8 cellular contexts compared by ENCODE assay signal in the genomic region with DNA sequence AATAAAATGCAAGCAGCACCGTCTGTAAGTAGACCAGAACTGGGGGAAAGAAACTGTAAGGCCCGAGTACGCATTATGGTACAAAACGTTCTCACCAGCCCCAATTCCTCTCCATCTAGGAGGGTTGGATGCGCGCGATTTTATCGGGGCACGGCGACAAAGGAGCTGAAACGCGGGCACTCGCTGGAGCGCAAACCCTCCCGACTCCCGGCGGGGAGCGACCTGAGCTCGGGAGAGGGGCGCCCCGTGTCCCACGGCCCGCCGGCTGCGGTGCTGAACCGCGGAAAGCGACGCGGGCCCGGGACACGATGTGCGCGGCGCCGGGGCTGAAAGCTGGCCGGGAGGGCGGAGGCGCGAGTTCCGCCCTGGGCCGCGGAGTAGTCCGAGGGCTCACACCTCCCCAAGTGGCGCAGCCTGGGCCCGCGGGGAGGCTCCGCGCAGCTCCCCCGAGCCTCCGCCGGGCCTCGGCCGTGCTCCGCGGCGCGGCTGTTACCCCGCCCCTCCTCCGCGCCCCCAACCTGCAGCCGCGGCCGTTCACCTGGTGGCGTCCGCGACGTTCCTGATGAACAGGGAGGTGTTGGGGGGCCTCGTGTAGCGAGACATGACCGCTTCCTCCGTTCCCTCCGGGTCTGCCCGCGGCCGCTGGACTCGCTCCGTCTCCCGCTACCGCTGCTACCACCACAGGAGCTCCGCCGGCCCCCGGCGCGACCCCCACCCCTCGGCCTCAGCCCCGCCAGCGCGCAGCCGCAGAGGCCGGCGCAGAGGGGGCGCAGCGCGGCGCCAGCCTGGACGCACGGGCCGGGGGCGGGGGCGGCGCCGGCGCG. TPM values are rescaled to one million over a fixed set of nuclear protein-coding genes. Genes with fewer than 3 reads are reported as not detected.
DNase-seq lines count a peak whose midpoint lies in the region; ATAC-seq and TF ChIP-seq lines count a peak whose summit lies in the region.

A gene (minus strand): TSS at position 787 of the 824 bp plus-strand sequence. CDS start 184 bp downstream, at position 603.

- ATAC-seq in GM21619 (IDR thresholded peaks at IDR 0.05; ENCODE audit: unreplicated experiment) = peak; percentile 73

- peak within 1 kb of the TSS; percentile 23 for H4K8ac ChIP-seq in mesenchymal stem cell (ENCODE audit: low read length)

- WGBS in mesenchymal stem cell = under 1% methylated on average over 72 of the region's 105 CpGs

- H2AK5ac ChIP-seq in mesenchymal stem cell (ENCODE audit: low read length, severe bottlenecking) = no peak within 1 kb of the TSS

- H3K27me3 ChIP-seq in DOHH2 (ENCODE audit: control insufficient read depth, low read length) = peaks cover 16% of the 10 kb centered on the region
- no peaks in the 10 kb centered on the region for H3K27me3 ChIP-seq in MG63
- peaks cover 0 to 15% of the 10 kb centered on the region in 2 experiments for H3K27me3 ChIP-seq in mesenchymal stem cell (ENCODE audit: control insufficient read depth in 1 of 2, insufficient read depth in 1 of 2, low read length in 2 of 2)

- peaks cover 9% of the 10 kb centered on the region for H3K79me1 ChIP-seq in mesenchymal stem cell (replicated peaks; ENCODE audit: low read length, poor library complexity, severe bottlenecking)

- H3K4me2 ChIP-seq in DOHH2 (ENCODE audit: low read length) (peak within 1 kb of the TSS; percentile 73), mesenchymal stem cell (ENCODE audit: low read length, poor library complexity, severe bottlenecking) (peak within 1 kb of the TSS; percentile 96)

- peak within 1 kb of the TSS in 1 of 2 experiments; percentile 87 for H3K18ac ChIP-seq in mesenchymal stem cell (ENCODE audit: low read depth in 1 of 2, low read length in 2 of 2)

- peak within 1 kb of the TSS in 1 of 2 experiments; percentile 42 for H2BK12ac ChIP-seq in mesenchymal stem cell (ENCODE audit: low read length in 2 of 2)

- H3K4me3 ChIP-seq in DOHH2 (ENCODE audit: low read length) = peak within 1 kb of the TSS; percentile 70
- peak within 1 kb of the TSS; percentile 57 for H3K4me3 ChIP-seq in MG63
- H3K4me3 ChIP-seq in mesenchymal stem cell (ENCODE audit: insufficient read depth in 1 of 2, low read depth in 1 of 2, low read length in 2 of 2) = peak within 1 kb of the TSS; percentile 78

- H3K27ac ChIP-seq in DOHH2 (ENCODE audit: low read depth, low read length) (no peak within 1 kb of the TSS), mesenchymal stem cell (ENCODE audit: low read length, poor library complexity, severe bottlenecking) (no peak within 1 kb of the TSS)

- H3K4me1 ChIP-seq in DOHH2 (ENCODE audit: control insufficient read depth, low read length) = peaks cover 6% of the 10 kb centered on the region; the same call in 1 of the 2 replicates
- H3K4me1 ChIP-seq in mesenchymal stem cell (ENCODE audit: control insufficient read depth, insufficient read depth, low read depth, low read length) = peaks cover 12% of the 10 kb centered on the region

- peak within 1 kb of the TSS in 1 of 2 experiments; percentile 94 for H3K23ac ChIP-seq in mesenchymal stem cell (ENCODE audit: low read length in 2 of 2)

- TF ChIP-seq CTCF in DOHH2 (IDR thresholded peaks at IDR 0.05; ENCODE audit: low read depth, low read length, poor library complexity, severe bottlenecking) = no peak

- H3K9me2 ChIP-seq in DOHH2 (replicated peaks; ENCODE audit: control insufficient read depth, low read length) = no peaks in the 10 kb centered on the region

- no peak within 1 kb of the TSS for H2BK5ac ChIP-seq in mesenchymal stem cell (ENCODE audit: low read depth, low read length, poor library complexity, severe bottlenecking)

- H2BK15ac ChIP-seq in mesenchymal stem cell (ENCODE audit: low read depth, poor library complexity, severe bottlenecking) = no peak within 1 kb of the TSS

- H4K20me1 ChIP-seq in DOHH2 (ENCODE audit: control insufficient read depth, insufficient read depth, low read depth, low read length) = no peaks in the 10 kb centered on the region

- H3K36me3 ChIP-seq in DOHH2 (ENCODE audit: control insufficient read depth, low read length) = no peaks in the 10 kb centered on the region
- H3K36me3 ChIP-seq in MG63 = no peaks in the 10 kb centered on the region
- H3K36me3 ChIP-seq in mesenchymal stem cell (ENCODE audit: control insufficient read depth in 1 of 2, insufficient read depth in 2 of 2, low read depth in 1 of 2, low read length in 2 of 2) = peaks cover 0 to 4% of the 10 kb centered on the region in 2 experiments

- H3K4ac ChIP-seq in mesenchymal stem cell (ENCODE audit: low read depth in 1 of 2, low read length in 2 of 2) = peak within 1 kb of the TSS in 1 of 2 experiments; percentile 41

- H3F3A ChIP-seq in DOHH2 (ENCODE audit: control insufficient read depth, insufficient read depth) = no peaks in the 10 kb centered on the region

- H3K9ac ChIP-seq in mesenchymal stem cell (ENCODE audit: low read length) = peak within 1 kb of the TSS; percentile 69

- H3K9me3 ChIP-seq in DOHH2 (ENCODE audit: control insufficient read depth, insufficient read depth, low read length) (no peaks in the 10 kb centered on the region), MG63 (no peaks in the 10 kb centered on the region), mesenchymal stem cell (ENCODE audit: control insufficient read depth, low read length) (no peaks in the 10 kb centered on the region)

- DNase-seq in MG63 (peak; percentile 46), mesenchymal stem cell (peak; percentile 29), NCI-H187 treated with DMSO at 0.1 percent for 48 hours (lab: John Stamatoyannopoulos, UW) (no peak)
- DNase-seq in activated CD4-positive, alpha-beta T cell treated with anti-CD3 and anti-CD28 coated beads, Interleukin-2, amount 50 U/mL, for 1 hour = peak; percentile 26
- DNase-seq in effector CD4-positive, alpha-beta T cell = peak; percentile 13
- peak; percentile 15 for DNase-seq in stimulated activated CD8-positive, alpha-beta memory T cell treated with anti-CD3 and anti-CD28 coated beads, Interleukin-7, amount 100 ng/mL, for 24 hours (ENCODE audit: low read depth)

- peak within 1 kb of the TSS in 1 of 2 experiments; percentile 75 for H3K14ac ChIP-seq in mesenchymal stem cell (ENCODE audit: low read length in 2 of 2)

- peak within 1 kb of the TSS; percentile 39 for H4K91ac ChIP-seq in mesenchymal stem cell (ENCODE audit: low read length)

- no peaks in the 10 kb centered on the region for H3K79me2 ChIP-seq in DOHH2 (ENCODE audit: control insufficient read depth, low read length)

- H2BK120ac ChIP-seq in mesenchymal stem cell (ENCODE audit: low read depth, low read length) = peak within 1 kb of the TSS; percentile 19

- peak within 1 kb of the TSS; percentile 93 for H2AFZ ChIP-seq in mesenchymal stem cell (ENCODE audit: low read depth, low read length)

RNA-seq across cellular contexts. Expression of the gene that starts here (rescaled TPM):
- 0.46 TPM in 1 of 2 replicates, not detected in the other for total RNA-seq in MG63 (2014; rRNA removed; shearing (Covaris generic); ENCODE audit: low replicate concordance)
- polyA plus RNA-seq in mesenchymal stem cell (2013, experiment 1 of 2) = 0.25 TPM
- 0.23 TPM for polyA plus RNA-seq in mesenchymal stem cell (2013, experiment 2 of 2)

Comparison
In these comparisons a context has a peak if more than half of its experiments do, and no peak if none do; other contexts are left out.
1. Peak in DNase-seq and H3K4me3 ChIP-seq in MG63; RNA of the gene not detected or under 1 TPM.